Comparison of ENCODE assay signal across 4 cellular contexts in the genomic region with DNA sequence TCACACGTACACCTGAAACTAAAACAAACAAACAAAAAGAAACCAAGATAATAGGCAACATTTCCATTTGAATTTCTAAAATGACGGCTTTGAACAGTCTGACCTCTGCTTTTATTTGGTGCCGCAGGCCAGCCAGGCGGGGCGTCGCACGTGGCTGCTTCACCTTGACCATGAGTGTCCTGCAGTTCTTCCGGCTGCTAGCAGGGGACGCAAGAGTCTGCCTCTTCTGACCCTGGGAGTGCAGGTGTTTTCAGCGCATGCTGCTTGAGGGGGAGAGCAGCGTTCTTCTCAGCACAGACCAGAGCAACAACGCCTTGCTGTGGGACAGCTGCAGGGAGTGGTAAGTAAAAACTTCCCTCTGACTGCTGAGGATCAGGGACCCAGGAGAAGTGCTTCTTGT. TPM values are rescaled to one million over a fixed set of nuclear protein-coding genes. Genes with fewer than 3 reads are reported as not detected.
"Had no signal": no experiment of that assay in that cellular context is flagged by ENCODE, and none has a peak within 500 bp of the region (broad histone marks: within the 10 kb centered on the region; RNA-seq: fewer than 3 reads in every experiment).

No MANE protein-coding gene starts in this region.

RNA-seq across cellular contexts. Expression of gene CDY2B, which starts 47.9 kb away (rescaled TPM):
- total RNA-seq: LHCN-M2, M059J, MCF 10A, NCI-H460 had no signal
